Comparison of ENCODE assay signal across 24 cellular contexts in the genomic region with DNA sequence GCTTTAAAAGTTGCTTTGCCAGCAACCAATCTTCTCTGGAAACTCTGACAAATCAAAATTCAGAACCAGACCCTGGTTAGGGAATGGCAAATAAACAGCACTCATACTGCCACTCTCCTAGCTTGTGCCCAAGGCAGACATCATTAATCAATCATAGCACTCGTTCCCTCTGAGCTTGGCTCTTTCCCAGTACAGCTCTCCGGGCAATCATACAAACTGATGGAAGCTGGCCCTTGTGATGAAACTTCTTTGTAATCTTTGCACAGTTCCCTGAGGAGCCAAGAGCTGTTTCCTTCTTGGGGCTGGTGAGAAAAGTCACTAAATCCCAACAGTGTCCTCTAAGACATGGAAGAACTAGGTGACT. TPM values are rescaled to one million over a fixed set of nuclear protein-coding genes. Genes with fewer than 3 reads are reported as not detected.
"Had no signal": no experiment of that assay in that cellular context is flagged by ENCODE, and none has a peak within 500 bp of the region (broad histone marks: within the 10 kb centered on the region; RNA-seq: fewer than 3 reads in every experiment).

No MANE protein-coding gene starts in this region.

- H3K36me3 ChIP-seq: cardiac muscle cell, vagina had no signal

- H3K79me2 ChIP-seq: hepatocyte had no signal

- H3K4me2 ChIP-seq: hepatocyte had no signal

- H3K36me3 Mint-ChIP-seq: activated CD8-positive, alpha-beta memory T cell treated with anti-CD3 and anti-CD28 coated beads, Interleukin-2, amount 10 ng/mL, durations not matched to agents 7 days and 5 days; activated naive CD4-positive, alpha-beta T cell treated with anti-CD3 and anti-CD28 coated beads, Interleukin-2, amount 10 ng/mL, durations not matched to agents 7 days and 5 days; type B pancreatic cell had no signal

- H3K4me1 Mint-ChIP-seq: activated CD4-positive, alpha-beta T cell treated with anti-CD3 and anti-CD28 coated beads, Interleukin-2, amount 10 ng/mL, durations not matched to agents 24 days and 14 days; activated naive CD4-positive, alpha-beta T cell treated with anti-CD3 and anti-CD28 coated beads, Interleukin-2, amount 10 ng/mL, durations not matched to agents 7 days and 5 days had no signal

- H3K9me3 Mint-ChIP-seq: activated CD4-positive, alpha-beta T cell treated with anti-CD3 and anti-CD28 coated beads, Interleukin-2, amount 10 ng/mL, durations not matched to agents 24 days and 14 days; activated CD8-positive, alpha-beta T cell treated with anti-CD3 and anti-CD28 coated beads for 36 hours; activated naive CD4-positive, alpha-beta T cell treated with anti-CD3 and anti-CD28 coated beads, Interleukin-2, amount 10 ng/mL, durations not matched to agents 7 days and 5 days; nephron; type B pancreatic cell had no signal

- H3K4me1 ChIP-seq: testis had no signal

- H2AFZ ChIP-seq: hepatocyte had no signal

- H3K27me3 Mint-ChIP-seq: activated CD4-positive, alpha-beta T cell treated with anti-CD3 and anti-CD28 coated beads, Interleukin-2, amount 10 ng/mL, durations not matched to agents 24 days and 14 days had no signal

- H3K4me3 Mint-ChIP-seq: activated CD4-positive, alpha-beta T cell treated with anti-CD3 and anti-CD28 coated beads, Interleukin-2, amount 10 ng/mL, durations not matched to agents 24 days and 14 days; activated CD8-positive, alpha-beta memory T cell treated with anti-CD3 and anti-CD28 coated beads, Interleukin-2, amount 10 ng/mL, durations not matched to agents 7 days and 5 days; activated CD8-positive, alpha-beta T cell treated with anti-CD3 and anti-CD28 coated beads for 36 hours; activated naive CD4-positive, alpha-beta T cell treated with anti-CD3 and anti-CD28 coated beads, Interleukin-2, amount 10 ng/mL, durations not matched to agents 7 days and 5 days; nephron; type B pancreatic cell had no signal

- H3K9me3 ChIP-seq: testis, vagina had no signal

- H3K4me3 ChIP-seq: cardiac muscle cell, hepatocyte, testis, vagina had no signal

- H3K27me3 ChIP-seq: cardiac muscle cell, hepatocyte, testis, vagina had no signal

- DNase-seq: activated CD4-positive, alpha-beta T cell treated with anti-CD3 and anti-CD28 coated beads, Interleukin-2, amount 10 ng/mL, durations not matched to agents 24 days and 14 days; activated CD8-positive, alpha-beta memory T cell treated with anti-CD3 and anti-CD28 coated beads, Interleukin-2, amount 10 ng/mL, durations not matched to agents 7 days and 5 days; activated CD8-positive, alpha-beta T cell treated with anti-CD3 and anti-CD28 coated beads for 36 hours; activated effector memory CD4-positive, alpha-beta T cell treated with anti-CD3 and anti-CD28 coated beads, Interleukin-2, amount 50 U/mL, for 16 hours; activated naive CD4-positive, alpha-beta T cell treated with anti-CD3 and anti-CD28 coated beads, Interleukin-2, amount 10 ng/mL, durations not matched to agents 7 days and 5 days; activated T-cell treated with anti-CD3 and anti-CD28 coated beads for 4 hours; cortex of kidney; glutamatergic neuron; kidney glomerular epithelial cell; left ventricle myocardium superior; mammary epithelial cell; nucleus accumbens; posterior cingulate gyrus; retina; stimulated activated CD4-positive, alpha-beta T cell treated with anti-CD3 and anti-CD28 coated beads, Interleukin-2, amount 100 ng/mL, for 48 hours; stimulated activated naive CD4-positive, alpha-beta T cell; testis had no signal

- H3K27ac ChIP-seq: cardiac muscle cell, epithelial cell of prostate, hepatocyte, testis, vagina had no signal

- ATAC-seq: activated CD8-positive, alpha-beta memory T cell treated with anti-CD3 and anti-CD28 coated beads, Interleukin-2, amount 10 ng/mL, durations not matched to agents 7 days and 5 days; activated CD8-positive, alpha-beta T cell treated with anti-CD3 and anti-CD28 coated beads for 36 hours; left ventricle myocardium superior had no signal

- H3K27ac Mint-ChIP-seq: activated CD4-positive, alpha-beta T cell treated with anti-CD3 and anti-CD28 coated beads, Interleukin-2, amount 10 ng/mL, durations not matched to agents 24 days and 14 days; activated CD8-positive, alpha-beta memory T cell treated with anti-CD3 and anti-CD28 coated beads, Interleukin-2, amount 10 ng/mL, durations not matched to agents 7 days and 5 days; activated CD8-positive, alpha-beta T cell treated with anti-CD3 and anti-CD28 coated beads for 36 hours; activated naive CD4-positive, alpha-beta T cell treated with anti-CD3 and anti-CD28 coated beads, Interleukin-2, amount 10 ng/mL, durations not matched to agents 7 days and 5 days; nephron; type B pancreatic cell had no signal

RNA-seq across cellular contexts. Expression of a gene that starts 34.7 kb away (rescaled TPM):
- total RNA-seq: activated CD4-positive, alpha-beta T cell treated with anti-CD3 and anti-CD28 coated beads, Interleukin-2, amount 10 ng/mL, durations not matched to agents 24 days and 14 days; activated CD8-positive, alpha-beta memory T cell treated with anti-CD3 and anti-CD28 coated beads, Interleukin-2, amount 10 ng/mL, durations not matched to agents 7 days and 5 days; activated CD8-positive, alpha-beta T cell treated with anti-CD3 and anti-CD28 coated beads for 36 hours; cardiac muscle cell; T-helper 2 cell treated with Interferon-gamma antibody and Interleukin-4, amounts not matched to agents 100 ng/mL and 5 ng/mL, for 36 hours had no signal
